ENCODE assay signal across 21 cellular contexts in the genomic region with DNA sequence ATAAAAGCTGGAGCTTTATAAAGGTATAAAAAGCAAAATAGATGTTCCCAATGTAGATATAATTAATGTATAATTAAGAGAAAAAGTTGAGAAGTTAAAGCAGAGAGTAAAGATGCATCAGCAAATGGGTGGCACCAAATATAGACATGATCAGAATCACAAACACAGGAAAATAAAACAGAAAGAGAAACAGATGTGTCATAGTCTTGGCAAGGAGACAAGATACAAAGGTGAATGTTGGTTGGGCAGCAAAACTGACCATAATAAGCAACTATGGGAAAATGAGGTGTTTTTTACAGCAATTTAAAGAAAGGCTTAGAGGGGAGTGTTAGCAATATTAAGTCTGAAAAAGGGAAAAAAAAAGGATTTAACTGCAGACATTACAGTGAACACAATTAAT.
DNase-seq lines count a peak whose midpoint lies in the region; ATAC-seq and TF ChIP-seq lines count a peak whose summit lies in the region.
"Had no signal": no experiment of that assay in that cellular context is flagged by ENCODE, and none has a peak within 500 bp of the region (broad histone marks: within the 10 kb centered on the region; RNA-seq: fewer than 3 reads in every experiment).

No MANE protein-coding gene starts in this region.

- TF ChIP-seq CTCF in IMR-90 (conservative IDR thresholded peaks at IDR 0.05; ENCODE audit: low read depth, low read length) = no peak
- TF ChIP-seq CTCF in choroid plexus epithelial cell (conservative IDR thresholded peaks at IDR 0.05; ENCODE audit: low read depth, low read length) = no peak

- no peaks in the 10 kb centered on the region for H3K4me1 Mint-ChIP-seq in stimulated activated memory B cell treated with anti-CD40 and anti-IgM and Interleukin-4, amounts not matched to agents 10 μg/mL and 1 μg/mL and 100 μg/mL, for 72 hours
- H3K4me1 Mint-ChIP-seq: activated naive CD8-positive, alpha-beta T cell treated with anti-CD3 and anti-CD28 coated beads for 36 hours; CD4-positive, CD25-positive, alpha-beta regulatory T cell had no signal

- in situ Hi-C loops in IMR-90 (cut with MboI; ENCODE audit: low sequenced_read_pairs) = no loop called here

- H3K27me3 ChIP-seq in IMR-90 (ENCODE audit: control insufficient read depth, insufficient read depth, low read length) (no peaks in the 10 kb centered on the region), mesenchymal stem cell (ENCODE audit: control insufficient read depth in 1 of 2, insufficient read depth in 1 of 2, low read length in 2 of 2) (peaks cover 0 to 2% of the 10 kb centered on the region in 2 experiments)
- H3K27me3 ChIP-seq: ovary had no signal

- peak overlapping the region; percentile 86; the same call in 1 of the 2 replicates for H2BK20ac ChIP-seq in IMR-90 (ENCODE audit: low read depth, low read length)

- H3K4me2 ChIP-seq in IMR-90 (ENCODE audit: low read depth, low read length) = no peak overlapping the region; the same call in 1 of the 2 replicates
- no peak overlapping the region for H3K4me2 ChIP-seq in mesenchymal stem cell (ENCODE audit: low read length, poor library complexity, severe bottlenecking)

- H3K23ac ChIP-seq in IMR-90 (ENCODE audit: low read depth, low read length) = no peak overlapping the region
- H3K23ac ChIP-seq in mesenchymal stem cell (ENCODE audit: low read length in 2 of 2) = no peak overlapping the region

- peak overlapping the region; percentile 77; the same call in 1 of the 2 replicates for H3K14ac ChIP-seq in IMR-90 (replicated peaks; ENCODE audit: low read depth, low read length)
- no peak overlapping the region for H3K14ac ChIP-seq in mesenchymal stem cell (ENCODE audit: low read length in 2 of 2)

- POLR2A ChIA-PET in IMR-90 (lab: Charles Lee; ENCODE audit: unreplicated experiment) = no interaction called here

- TF ChIP-seq RAD21 in IMR-90 (IDR thresholded peaks at IDR 0.05; ENCODE audit: low read length) = no peak

- H2BK15ac ChIP-seq in IMR-90 (ENCODE audit: low read depth, low read length) (peak overlapping the region; percentile 84; the same call in 1 of the 3 replicates), mesenchymal stem cell (ENCODE audit: low read depth, poor library complexity, severe bottlenecking) (no peak overlapping the region)

- H4K91ac ChIP-seq in IMR-90 (ENCODE audit: insufficient read depth, low read depth, low read length) = no peak overlapping the region; the same call in 1 of the 2 replicates
- H4K91ac ChIP-seq in mesenchymal stem cell (ENCODE audit: low read length) = no peak overlapping the region

- peaks cover 15% of the 10 kb centered on the region for H3K9me3 Mint-ChIP-seq in stimulated activated memory B cell treated with anti-CD40 and anti-IgM and Interleukin-4, amounts not matched to agents 10 μg/mL and 1 μg/mL and 100 μg/mL, for 72 hours
- H3K9me3 Mint-ChIP-seq: activated naive CD8-positive, alpha-beta T cell treated with anti-CD3 and anti-CD28 coated beads for 36 hours; activated T-cell treated with anti-CD3 and anti-CD28 coated beads, Interleukin-2, amount 50 U/mL, for 4 hours had no signal

- no peaks in the 10 kb centered on the region for H3K79me1 ChIP-seq in IMR-90 (ENCODE audit: low read depth in 1 of 2, low read length in 2 of 2)
- no peaks in the 10 kb centered on the region for H3K79me1 ChIP-seq in mesenchymal stem cell (replicated peaks; ENCODE audit: low read length, poor library complexity, severe bottlenecking)

- H2BK5ac ChIP-seq in IMR-90 (ENCODE audit: low read depth, low read length, poor library complexity, severe bottlenecking) = peak overlapping the region; percentile 80
- H2BK5ac ChIP-seq in mesenchymal stem cell (ENCODE audit: low read depth, low read length, poor library complexity, severe bottlenecking) = no peak overlapping the region

- H3K9ac ChIP-seq in IMR-90 (ENCODE audit: low read depth, low read length) (no peak overlapping the region), mesenchymal stem cell (ENCODE audit: low read length) (no peak overlapping the region)

- no peak overlapping the region for H3K27ac Mint-ChIP-seq in stimulated activated memory B cell treated with anti-CD40 and anti-IgM and Interleukin-4, amounts not matched to agents 10 μg/mL and 1 μg/mL and 100 μg/mL, for 72 hours
- H3K27ac Mint-ChIP-seq: activated naive CD8-positive, alpha-beta T cell treated with anti-CD3 and anti-CD28 coated beads for 36 hours; CD4-positive, CD25-positive, alpha-beta regulatory T cell had no signal

- no peak overlapping the region for H3K4me3 Mint-ChIP-seq in stimulated activated memory B cell treated with anti-CD40 and anti-IgM and Interleukin-4, amounts not matched to agents 10 μg/mL and 1 μg/mL and 100 μg/mL, for 72 hours
- H3K4me3 Mint-ChIP-seq: activated naive CD8-positive, alpha-beta T cell treated with anti-CD3 and anti-CD28 coated beads for 36 hours; activated T-cell treated with anti-CD3 and anti-CD28 coated beads, Interleukin-2, amount 50 U/mL, for 4 hours; CD4-positive, CD25-positive, alpha-beta regulatory T cell had no signal

- H3K27ac ChIP-seq in IMR-90 (ENCODE audit: insufficient read depth, low read length) (no peak overlapping the region), mesenchymal stem cell (ENCODE audit: low read length, poor library complexity, severe bottlenecking) (no peak overlapping the region)
- H3K27ac ChIP-seq: ovary had no signal

- H2BK120ac ChIP-seq in IMR-90 (ENCODE audit: low read depth, low read length) (peak overlapping the region; percentile 90; the same call in 1 of the 2 replicates), mesenchymal stem cell (ENCODE audit: low read depth, low read length) (no peak overlapping the region)

- H2AK9ac ChIP-seq in IMR-90 (replicated peaks; ENCODE audit: low read depth, low read length, poor library complexity) = no peak overlapping the region

- H4K8ac ChIP-seq in IMR-90 (ENCODE audit: low read depth in 2 of 2, low read length in 2 of 2) = peak overlapping the region in 1 of 2 experiments; percentile 59; a peak in 1 of 4 replicates
- H4K8ac ChIP-seq in mesenchymal stem cell (ENCODE audit: low read length) = no peak overlapping the region

- CTCF ChIA-PET in IMR-90 (lab: Yijun Ruan, JAX) = interaction anchor here (0.6 kb wide), 1 partner anchor 354 kb away, joined by 3 read pairs; no protein-coding TSS in a partner anchor

- dilution Hi-C loops in IMR-90 (cut with HindIII; ENCODE audit: low sequenced_read_pairs, unreplicated experiment) = no loop called here

- no peak overlapping the region for H2AK5ac ChIP-seq in IMR-90 (ENCODE audit: low read depth, low read length)
- H2AK5ac ChIP-seq in mesenchymal stem cell (ENCODE audit: low read length, severe bottlenecking) = no peak overlapping the region

- H3K36me3 ChIP-seq in IMR-90 (ENCODE audit: control insufficient read depth, insufficient read depth, low read length) = no peaks in the 10 kb centered on the region
- H3K36me3 ChIP-seq in mesenchymal stem cell (ENCODE audit: control insufficient read depth in 1 of 2, insufficient read depth in 2 of 2, low read depth in 1 of 2, low read length in 2 of 2) = no peaks in the 10 kb centered on the region
- H3K36me3 ChIP-seq: ovary had no signal

- H3K9me1 ChIP-seq in IMR-90 (ENCODE audit: insufficient read depth, low read length) = peaks cover 3% of the 10 kb centered on the region

- no peak overlapping the region for H3K56ac ChIP-seq in IMR-90 (ENCODE audit: extremely low read depth, insufficient read depth, low read length)

- no peaks in the 10 kb centered on the region for H4K20me1 ChIP-seq in IMR-90 (ENCODE audit: insufficient read depth, low read length)

- H3K18ac ChIP-seq in IMR-90 (ENCODE audit: low read depth, low read length) (peak overlapping the region; percentile 69; the same call in 1 of the 2 replicates), mesenchymal stem cell (ENCODE audit: low read depth in 1 of 2, low read length in 2 of 2) (no peak overlapping the region)

- intact Hi-C loops in IMR-90 (cut with micrococcal nuclease) = no loop called here
- intact Hi-C loops in head of caudate nucleus (cut with DNase I) = no loop called here

- no peak overlapping the region for H3K4me3 ChIP-seq in IMR-90 (ENCODE audit: insufficient read depth, low read depth, low read length)
- no peak overlapping the region for H3K4me3 ChIP-seq in choroid plexus epithelial cell (ENCODE audit: low read depth, low read length)
- no peak overlapping the region for H3K4me3 ChIP-seq in mesenchymal stem cell (ENCODE audit: insufficient read depth in 1 of 2, low read depth in 1 of 2, low read length in 2 of 2)
- H3K4me3 ChIP-seq: ovary had no signal

- peak overlapping the region; percentile 86; the same call in 1 of the 2 replicates for H3K4ac ChIP-seq in IMR-90 (ENCODE audit: low read depth, low read length)
- no peak overlapping the region for H3K4ac ChIP-seq in mesenchymal stem cell (ENCODE audit: low read depth in 1 of 2, low read length in 2 of 2)

- no peak for TF ChIP-seq POLR2A in IMR-90 (IDR thresholded peaks at IDR 0.05; ENCODE audit: low read depth, low read length)

- ATAC-seq in IMR-90 (ENCODE audit: low read depth) (peak; percentile 57), GM18873 (IDR thresholded peaks at IDR 0.05; ENCODE audit: low FRiP score, unreplicated experiment) (no peak)
- no peak for ATAC-seq in stimulated activated memory B cell treated with anti-CD40 and anti-IgM and Interleukin-4, amounts not matched to agents 10 μg/mL and 1 μg/mL and 100 μg/mL, for 72 hours
- ATAC-seq: activated T-cell treated with anti-CD3 and anti-CD28 coated beads, Interleukin-2, amount 50 U/mL, for 4 hours; left colon had no signal

- no peaks in the 10 kb centered on the region for H3K36me3 Mint-ChIP-seq in stimulated activated memory B cell treated with anti-CD40 and anti-IgM and Interleukin-4, amounts not matched to agents 10 μg/mL and 1 μg/mL and 100 μg/mL, for 72 hours
- H3K36me3 Mint-ChIP-seq: activated naive CD8-positive, alpha-beta T cell treated with anti-CD3 and anti-CD28 coated beads for 36 hours; CD4-positive, CD25-positive, alpha-beta regulatory T cell had no signal

- no peak overlapping the region for H4K5ac ChIP-seq in IMR-90 (ENCODE audit: low read depth, low read length)

- BruUV-seq in IMR-90 (replicated peaks; lab: Mats Ljungman, UMichigan) = no TSS peak

- H3K9me3 ChIP-seq in IMR-90 (ENCODE audit: control insufficient read depth, insufficient read depth, low read length) (no peaks in the 10 kb centered on the region), mesenchymal stem cell (ENCODE audit: control insufficient read depth, low read length) (no peaks in the 10 kb centered on the region)
- H3K9me3 ChIP-seq: ovary had no signal

- H3K4me1 ChIP-seq in IMR-90 (ENCODE audit: control insufficient read depth, insufficient read depth, low read length) (peaks cover 5% of the 10 kb centered on the region; the same call in 1 of the 2 replicates), mesenchymal stem cell (ENCODE audit: control insufficient read depth, insufficient read depth, low read depth, low read length) (no peaks in the 10 kb centered on the region)

- no peaks in the 10 kb centered on the region for H3K27me3 Mint-ChIP-seq in stimulated activated memory B cell treated with anti-CD40 and anti-IgM and Interleukin-4, amounts not matched to agents 10 μg/mL and 1 μg/mL and 100 μg/mL, for 72 hours
- H3K27me3 Mint-ChIP-seq: activated naive CD8-positive, alpha-beta T cell treated with anti-CD3 and anti-CD28 coated beads for 36 hours; CD4-positive, CD25-positive, alpha-beta regulatory T cell had no signal

- DNase-seq in GM04504 (ENCODE audit: low read depth) (peak; percentile 40), IMR-90 (peak; percentile 59), choroid plexus epithelial cell (ENCODE audit: low read depth) (peak; percentile 80), mesenchymal stem cell (peak; percentile 53), head of caudate nucleus (no peak), NCI-H1092 treated with DMSO at 0.1 percent for 48 hours (lab: John Stamatoyannopoulos, UW) (no peak)
- DNase-seq: activated CD4-positive, alpha-beta T cell treated with anti-CD3 and anti-CD28 coated beads for 48 hours; activated naive CD8-positive, alpha-beta T cell treated with anti-CD3 and anti-CD28 coated beads for 36 hours; activated T-cell treated with anti-CD3 and anti-CD28 coated beads, Interleukin-2, amount 50 U/mL, for 4 hours; CD4-positive, CD25-positive, alpha-beta regulatory T cell; erythroblast; hypothalamus; left colon; MV-4-11; NCI-H2171 treated with DMSO at 0.1 percent for 48 hours; ovary; SHP77 treated with DMSO at 0.1 percent for 48 hours; substantia nigra; T-helper 9 cell had no signal

- no peak overlapping the region for H2AFZ ChIP-seq in IMR-90 (replicated peaks; ENCODE audit: low read length, poor library complexity)
- H2AFZ ChIP-seq in mesenchymal stem cell (ENCODE audit: low read depth, low read length) = no peak overlapping the region

- H2BK12ac ChIP-seq in mesenchymal stem cell (ENCODE audit: low read length in 2 of 2) = no peak overlapping the region

Comparison
In these comparisons a context has a peak if more than half of its experiments do, and no peak if none do; other contexts are left out.
1. DNase-seq: peak in GM04504 (single experiment), IMR-90 (single experiment), choroid plexus epithelial cell (single experiment) and mesenchymal stem cell (single experiment); none in head of caudate nucleus (0 of 42) and NCI-H1092 treated with DMSO at 0.1 percent for 48 hours (single experiment).